In genomic region chr6:108661430-108661829, GRCh38 we compare ENCODE assay signal across 12 cellular contexts.
DNase-seq lines count a peak whose midpoint lies in the region; TF ChIP-seq lines count a peak whose summit lies in the region.
"Had no signal": no experiment of that assay in that cellular context is flagged by ENCODE, and none has a peak within 500 bp of the region (broad histone marks: within the 10 kb centered on the region; RNA-seq: fewer than 3 reads in every experiment).

No MANE protein-coding gene starts in this region.

- H3K9ac ChIP-seq in MM.1S (ENCODE audit: low read length) (no peak overlapping the region), mesenchymal stem cell (ENCODE audit: low read length) (no peak overlapping the region)

- peaks cover 43% of the 10 kb centered on the region for H3K4me1 ChIP-seq in MM.1S (ENCODE audit: low read length)
- peaks cover 3% of the 10 kb centered on the region for H3K4me1 ChIP-seq in mesenchymal stem cell (ENCODE audit: control insufficient read depth, insufficient read depth, low read depth, low read length)

- no peak overlapping the region for H3K23ac ChIP-seq in mesenchymal stem cell (ENCODE audit: low read length in 2 of 2)

- no peak overlapping the region for H4K8ac ChIP-seq in mesenchymal stem cell (ENCODE audit: low read length)

- no peak overlapping the region for H2BK15ac ChIP-seq in mesenchymal stem cell (ENCODE audit: low read depth, poor library complexity, severe bottlenecking)

- H3K36me3 ChIP-seq in MM.1S (replicated peaks; ENCODE audit: insufficient read depth, low read length) (peaks cover 9% of the 10 kb centered on the region; the same call in 1 of the 2 replicates), mesenchymal stem cell (ENCODE audit: control insufficient read depth in 1 of 2, insufficient read depth in 2 of 2, low read depth in 1 of 2, low read length in 2 of 2) (peaks cover 13 to 20% of the 10 kb centered on the region in 2 experiments)

- H3K27ac ChIP-seq in MM.1S (ENCODE audit: low read length), result peak overlapping the region; percentile 42; the same call in 1 of the 2 replicates
- H3K27ac ChIP-seq in mesenchymal stem cell (ENCODE audit: low read length, poor library complexity, severe bottlenecking), result no peak overlapping the region
- H3K27ac ChIP-seq: HL-60 had no signal

- H2BK120ac ChIP-seq in mesenchymal stem cell (ENCODE audit: low read depth, low read length), result no peak overlapping the region

- no peak overlapping the region for H3K14ac ChIP-seq in mesenchymal stem cell (ENCODE audit: low read length in 2 of 2)

- H2BK5ac ChIP-seq in mesenchymal stem cell (ENCODE audit: low read depth, low read length, poor library complexity, severe bottlenecking), result no peak overlapping the region

- 76% methylated on average over 1 of the region's 1 CpG for WGBS in mesenchymal stem cell

- H3K79me2 ChIP-seq in MM.1S (ENCODE audit: low read length), result peaks cover 96% of the 10 kb centered on the region

- no peak overlapping the region for H2AK5ac ChIP-seq in mesenchymal stem cell (ENCODE audit: low read length, severe bottlenecking)

- peaks cover 55% of the 10 kb centered on the region for H3F3A ChIP-seq in MM.1S (ENCODE audit: insufficient read depth, low read length)

- H2AFZ ChIP-seq in MM.1S (ENCODE audit: low read length) (no peak overlapping the region), mesenchymal stem cell (ENCODE audit: low read depth, low read length) (no peak overlapping the region)

- peaks cover 4% of the 10 kb centered on the region for H4K20me1 ChIP-seq in MM.1S (ENCODE audit: insufficient read depth, low read length)

- H3K79me1 ChIP-seq in mesenchymal stem cell (replicated peaks; ENCODE audit: low read length, poor library complexity, severe bottlenecking), result peaks cover 19% of the 10 kb centered on the region

- H3K4ac ChIP-seq in mesenchymal stem cell (ENCODE audit: low read depth in 1 of 2, low read length in 2 of 2), result no peak overlapping the region

- H3K4me3 ChIP-seq in AG10803 (ENCODE audit: low read length) (no peak overlapping the region), MM.1S (ENCODE audit: low read length) (no peak overlapping the region), cardiac fibroblast (replicated peaks in 1 of 2; ENCODE audit: low read depth in 2 of 2, low read length in 2 of 2) (no peak overlapping the region), mesenchymal stem cell (ENCODE audit: insufficient read depth in 1 of 2, low read depth in 1 of 2, low read length in 2 of 2) (no peak overlapping the region)

- H3K4me2 ChIP-seq in MM.1S (ENCODE audit: low read depth, low read length), result no peak overlapping the region
- H3K4me2 ChIP-seq in mesenchymal stem cell (ENCODE audit: low read length, poor library complexity, severe bottlenecking), result no peak overlapping the region

- H3K9me2 ChIP-seq in MM.1S (replicated peaks; ENCODE audit: insufficient read depth, low read length), result no peaks in the 10 kb centered on the region

- no peaks in the 10 kb centered on the region for H3K27me3 ChIP-seq in MM.1S (replicated peaks; ENCODE audit: insufficient read depth, low read length)
- H3K27me3 ChIP-seq in mesenchymal stem cell (ENCODE audit: control insufficient read depth in 1 of 2, insufficient read depth in 1 of 2, low read length in 2 of 2), result no peaks in the 10 kb centered on the region

- H3K9me3 ChIP-seq in MM.1S (replicated peaks; ENCODE audit: insufficient read depth, low read length) (no peaks in the 10 kb centered on the region), mesenchymal stem cell (ENCODE audit: control insufficient read depth, low read length) (no peaks in the 10 kb centered on the region)

- H2BK12ac ChIP-seq in mesenchymal stem cell (ENCODE audit: low read length in 2 of 2), result no peak overlapping the region

- H4K91ac ChIP-seq in mesenchymal stem cell (ENCODE audit: low read length), result no peak overlapping the region

- TF ChIP-seq CTCF in AG10803 (conservative IDR thresholded peaks at IDR 0.05; ENCODE audit: low read length), result no peak
- no peak for TF ChIP-seq CTCF in MM.1S (IDR thresholded peaks at IDR 0.05; ENCODE audit: low read length)
- TF ChIP-seq CTCF in cardiac fibroblast (IDR thresholded peaks at IDR 0.05; ENCODE audit: low read depth, low read length), result no peak

- DNase-seq in AG10803 (ENCODE audit: low read depth) (peak; percentile 27), MM.1S (no peak), cardiac fibroblast (ENCODE audit: low read depth in 2 of 2) (peak; percentile 28 to 78), mesenchymal stem cell (peak; percentile 28), NK-92 (lab: John Stamatoyannopoulos, UW; ENCODE audit: unreplicated experiment) (no peak), KG1 (lab: John Stamatoyannopoulos, UW) (no peak), NCI-H1694 (lab: John Stamatoyannopoulos, UW) (no peak)
- no peak for DNase-seq in effector CD4-positive, alpha-beta T cell
- DNase-seq: activated CD4-positive, alpha-beta T cell treated with anti-CD3 and anti-CD28 coated beads, Interleukin-2, amount 50 U/mL, for 1 hour; left cardiac atrium; NCI-H2081 had no signal

- no peak overlapping the region for H3K18ac ChIP-seq in mesenchymal stem cell (ENCODE audit: low read depth in 1 of 2, low read length in 2 of 2)

Comparison
In these comparisons a context has a peak if more than half of its experiments do, and no peak if none do; other contexts are left out.
1. DNase-seq: peak in AG10803 (single experiment), cardiac fibroblast (2 of 2) and mesenchymal stem cell (single experiment); none in MM.1S (single experiment), effector CD4-positive, alpha-beta T cell (single experiment), NK-92 (single experiment), KG1 (single experiment) and NCI-H1694 (single experiment).